Comparison of ENCODE assay signal across 9 cellular contexts in the genomic region with DNA sequence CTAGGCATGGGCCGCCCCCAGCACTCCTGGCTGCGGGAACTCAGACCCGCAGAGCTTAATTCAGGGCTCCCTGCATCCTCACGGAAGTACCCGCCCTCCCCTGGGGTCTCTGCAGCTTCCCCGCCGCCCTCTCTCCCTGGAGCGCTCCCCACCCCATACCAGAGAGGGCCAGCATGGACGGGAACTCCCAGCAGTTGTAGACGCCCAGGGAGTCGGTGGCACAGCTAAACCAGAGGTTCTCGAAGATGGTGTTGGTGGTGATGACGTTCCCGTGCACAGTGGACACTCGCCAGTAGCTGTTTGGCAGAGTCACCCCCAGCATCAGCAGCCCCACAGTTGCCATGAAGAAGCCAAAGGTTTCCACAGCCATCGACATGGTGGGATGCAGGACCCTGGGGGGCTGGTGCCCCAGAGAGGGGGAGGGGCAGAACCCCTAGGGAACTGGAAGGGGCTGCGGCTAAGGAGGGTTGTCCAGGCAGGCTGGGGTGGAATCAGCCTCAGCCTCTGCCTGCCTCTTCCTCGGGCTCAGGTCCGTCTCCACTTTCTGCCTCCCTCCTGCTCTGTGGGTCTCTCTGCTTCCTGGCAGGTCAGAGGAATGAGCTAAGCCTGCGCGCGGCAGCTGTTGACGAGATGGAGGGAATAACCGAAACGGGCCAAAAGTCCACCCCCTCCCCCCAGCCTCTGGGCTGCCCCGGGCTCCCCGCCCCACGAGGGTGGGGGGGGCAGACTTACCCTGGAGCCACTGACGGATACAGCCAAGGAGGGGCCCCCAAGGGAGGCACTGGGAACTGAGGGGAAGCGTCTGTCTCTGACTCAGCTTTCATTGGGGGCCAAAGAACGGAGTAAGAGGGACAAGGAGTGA. TPM values are rescaled to one million over a fixed set of nuclear protein-coding genes. Genes with fewer than 3 reads are reported as not detected.
DNase-seq lines count a peak whose midpoint lies in the region; ATAC-seq and TF ChIP-seq lines count a peak whose summit lies in the region.
"Had no signal": no experiment of that assay in that cellular context is flagged by ENCODE, and none has a peak within 500 bp of the region (broad histone marks: within the 10 kb centered on the region; RNA-seq: fewer than 3 reads in every experiment).

A gene with protein sequence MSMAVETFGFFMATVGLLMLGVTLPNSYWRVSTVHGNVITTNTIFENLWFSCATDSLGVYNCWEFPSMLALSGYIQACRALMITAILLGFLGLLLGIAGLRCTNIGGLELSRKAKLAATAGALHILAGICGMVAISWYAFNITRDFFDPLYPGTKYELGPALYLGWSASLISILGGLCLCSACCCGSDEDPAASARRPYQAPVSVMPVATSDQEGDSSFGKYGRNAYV (minus strand): TSS at position 597 of the 862 bp plus-strand sequence. CDS start 221 bp downstream, at position 376.

- H3K36me3 Mint-ChIP-seq in T-cell (peaks cover 5% of the 10 kb centered on the region), osteocyte (ENCODE audit: unreplicated experiment) (peaks cover 11% of the 10 kb centered on the region)

- H3K27ac ChIP-seq in BLaER1 treated with 17β-estradiol and CSF1 and Interleukin-3, amounts not matched to agents 10 nM and 100 nM, result peak within 1 kb of the TSS in 10 of 11 experiments; percentile 53 to 90 (median 80); a peak in 19 of 22 replicates
- no peak within 1 kb of the TSS for H3K27ac ChIP-seq in effector memory CD4-positive, alpha-beta T cell (ENCODE audit: insufficient read depth, low read length, poor library complexity, severe bottlenecking)

- H3K27ac Mint-ChIP-seq in T-cell (no peak within 1 kb of the TSS), osteocyte (ENCODE audit: unreplicated experiment) (no peak within 1 kb of the TSS)

- H3K4me3 Mint-ChIP-seq in T-cell, result no peak within 1 kb of the TSS
- no peak within 1 kb of the TSS for H3K4me3 Mint-ChIP-seq in osteocyte (ENCODE audit: unreplicated experiment)

- no peaks in the 10 kb centered on the region for H3K27me3 ChIP-seq in BLaER1 treated with 17β-estradiol and CSF1 and Interleukin-3, amounts not matched to agents 10 nM and 100 nM
- H3K27me3 ChIP-seq in effector memory CD4-positive, alpha-beta T cell (replicated peaks; ENCODE audit: control insufficient read depth, insufficient read depth, low read length, poor library complexity, severe bottlenecking), result no peaks in the 10 kb centered on the region

- ATAC-seq in T-cell (replicated peaks in 1 of 4), result no peak
- ATAC-seq in HG02938 (IDR thresholded peaks at IDR 0.05; ENCODE audit: unreplicated experiment), result no peak
- ATAC-seq in GM18907 (IDR thresholded peaks at IDR 0.05; ENCODE audit: unreplicated experiment), result no peak

- H3K36me3 ChIP-seq in BLaER1 treated with 17β-estradiol and CSF1 and Interleukin-3, amounts not matched to agents 10 nM and 100 nM, result peaks cover 12 to 64% (median 28%) of the 10 kb centered on the region in 11 experiments; a peak in 19 of 22 replicates
- H3K36me3 ChIP-seq in effector memory CD4-positive, alpha-beta T cell (ENCODE audit: control insufficient read depth, insufficient read depth, low read length), result peaks cover 38% of the 10 kb centered on the region

- DNase-seq in T-cell (no peak), fibroblast of the conjunctiva (ENCODE audit: low read depth) (peak; percentile 27), osteocyte (ENCODE audit: extremely low spot score, unreplicated experiment) (no peak), NCI-H446 treated with DMSO at 0.1 percent for 48 hours (lab: John Stamatoyannopoulos, UW) (no peak)
- no peak for DNase-seq in effector memory CD4-positive, alpha-beta T cell
- DNase-seq: GF-D8 had no signal

- H3K9me3 Mint-ChIP-seq in T-cell, result no peaks in the 10 kb centered on the region
- no peaks in the 10 kb centered on the region for H3K9me3 Mint-ChIP-seq in osteocyte (ENCODE audit: unreplicated experiment)

- no peak for TF ChIP-seq CTCF in osteocyte (IDR thresholded peaks at IDR 0.05)

- peaks cover 0 to 67% (median 19%) of the 10 kb centered on the region in 11 experiments; a peak in 13 of 22 replicates for H4K20me1 ChIP-seq in BLaER1 treated with 17β-estradiol and CSF1 and Interleukin-3, amounts not matched to agents 10 nM and 100 nM

- H3K9ac ChIP-seq in BLaER1 treated with 17β-estradiol and CSF1 and Interleukin-3, amounts not matched to agents 10 nM and 100 nM, result peak within 1 kb of the TSS; percentile 64 to 84 (median 75); a peak in 21 of 22 replicates

- H3K9me3 ChIP-seq in BLaER1 treated with 17β-estradiol and CSF1 and Interleukin-3, amounts not matched to agents 10 nM and 100 nM (replicated peaks in 1 of 11), result no peaks in the 10 kb centered on the region
- H3K9me3 ChIP-seq in effector memory CD4-positive, alpha-beta T cell (ENCODE audit: control insufficient read depth, low read length), result no peaks in the 10 kb centered on the region

- peaks cover 67 to 77% (median 74%) of the 10 kb centered on the region in 10 experiments for H3K4me1 ChIP-seq in BLaER1 treated with 17β-estradiol and CSF1 and Interleukin-3, amounts not matched to agents 10 nM and 100 nM
- no peaks in the 10 kb centered on the region for H3K4me1 ChIP-seq in effector memory CD4-positive, alpha-beta T cell (ENCODE audit: control insufficient read depth, insufficient read depth, low read length, poor library complexity, severe bottlenecking)

- POLR2A ChIA-PET in T-cell (lab: Charles Lee), result no interaction called here

- H3K27me3 Mint-ChIP-seq in T-cell, result no peaks in the 10 kb centered on the region
- no peaks in the 10 kb centered on the region for H3K27me3 Mint-ChIP-seq in osteocyte (ENCODE audit: unreplicated experiment)

- H3K4me1 Mint-ChIP-seq in T-cell, result peaks cover 0 to 6% (median 5%) of the 10 kb centered on the region in 3 donors
- peaks cover 3% of the 10 kb centered on the region for H3K4me1 Mint-ChIP-seq in osteocyte (ENCODE audit: unreplicated experiment)

- CTCF ChIA-PET in T-cell (lab: Charles Lee), result interaction anchor here (0.6 to 0.8 kb wide), 2 partner anchors 8 to 20 kb away, joined by 3 to 6 read pairs; partner anchors contain the start of genes PLOD3 (in 1 of the 2) and ZNHIT1 (in 1 of the 2)

- H3K4me2 ChIP-seq in BLaER1 treated with 17β-estradiol and CSF1 and Interleukin-3, amounts not matched to agents 10 nM and 100 nM, result peak within 1 kb of the TSS; percentile 90 to 100 (median 98)

- peak within 1 kb of the TSS in 8 of 10 experiments; percentile 45 to 65 (median 56); a peak in 16 of 20 replicates for H3K4me3 ChIP-seq in BLaER1 treated with 17β-estradiol and CSF1 and Interleukin-3, amounts not matched to agents 10 nM and 100 nM
- no peak within 1 kb of the TSS for H3K4me3 ChIP-seq in effector memory CD4-positive, alpha-beta T cell (ENCODE audit: insufficient read depth, low read depth, low read length, poor library complexity, severe bottlenecking)

RNA-seq across cellular contexts. Expression of the gene that starts here (rescaled TPM):
- total RNA-seq in T-cell (10 to 100 TPM; 23.1 to 47.7 (median 44.8) TPM), osteocyte (10.9 and 11.4 TPM in 2 replicates)
